Comparison of ENCODE assay signal across 8 cellular contexts in the genomic region with DNA sequence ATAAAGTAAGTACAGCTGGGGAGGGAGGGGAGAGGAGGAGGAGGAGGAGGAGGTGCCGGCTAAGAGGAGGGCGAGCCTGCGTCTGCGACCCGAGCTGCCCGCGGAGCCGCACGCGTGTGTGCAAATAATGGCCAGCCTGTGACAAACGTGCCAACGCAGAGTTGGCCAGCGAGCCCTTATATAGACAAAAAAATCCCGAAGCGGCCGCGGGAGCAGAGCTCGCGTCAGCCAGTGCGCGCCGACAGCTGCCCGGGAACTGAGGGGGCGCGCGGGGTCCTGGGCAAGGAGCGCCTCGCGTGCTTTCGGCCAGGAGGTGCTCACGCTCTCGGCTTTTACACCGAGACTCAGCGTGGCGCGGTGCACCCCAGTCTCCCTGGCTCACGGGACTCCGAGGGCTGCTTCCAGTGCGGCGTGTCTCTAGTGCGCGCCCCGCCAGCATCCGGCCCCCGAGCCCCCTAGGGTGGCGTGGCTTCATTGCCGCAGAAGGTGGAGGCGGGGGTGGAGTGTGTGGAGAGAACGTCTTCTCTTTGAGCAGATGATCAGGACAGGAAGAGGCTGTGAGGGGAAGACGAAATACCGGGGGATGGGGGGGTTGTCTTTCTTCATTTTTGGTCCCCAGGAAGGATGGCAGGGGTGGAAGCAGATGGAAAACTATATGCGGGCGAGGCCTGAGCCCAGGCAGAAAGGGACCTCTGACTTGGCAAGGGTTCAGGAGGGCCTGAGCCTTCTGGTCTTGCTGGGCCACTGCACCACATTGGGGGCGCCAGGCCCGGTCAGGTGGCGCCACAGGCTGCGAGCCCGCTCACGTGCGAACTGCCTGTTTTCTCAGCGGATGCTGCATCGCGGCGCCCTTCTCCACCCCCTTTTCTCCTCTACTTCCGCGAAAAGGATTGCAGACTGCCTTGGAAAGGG. TPM values are rescaled to one million over a fixed set of nuclear protein-coding genes. Genes with fewer than 3 reads are reported as not detected.
DNase-seq lines count a peak whose midpoint lies in the region; ATAC-seq and FAIRE-seq lines count a peak whose summit lies in the region.

No MANE protein-coding gene starts in this region.

- 0 to 1% (median 1%) methylated on average over 63 to 66 of the region's 66 CpGs for WGBS in small intestine, 3 donors

- no peaks in the 10 kb centered on the region for H3K4me1 ChIP-seq in small intestine (ENCODE audit: control insufficient read depth in 2 of 2, insufficient read depth in 1 of 2, low read depth in 1 of 2, low read length in 1 of 2)

- H3K9me3 ChIP-seq in small intestine (ENCODE audit: control insufficient read depth, low read depth), result no peaks in the 10 kb centered on the region

- H3K36me3 ChIP-seq in small intestine (ENCODE audit: control insufficient read depth in 2 of 2, insufficient read depth in 2 of 2, low read length in 2 of 2), result no peaks in the 10 kb centered on the region

- ATAC-seq in GM18499 (IDR thresholded peaks at IDR 0.05; ENCODE audit: insufficient read depth, unreplicated experiment) (peak; percentile 19), HG02884 (IDR thresholded peaks at IDR 0.05; ENCODE audit: unreplicated experiment) (peak; percentile 34)

- DNase-seq in NCI-H187 treated with DMSO at 0.1 percent for 48 hours (lab: John Stamatoyannopoulos, UW) (peak; percentile 29), UCSD-AML1 (lab: John Stamatoyannopoulos, UW; ENCODE audit: unreplicated experiment) (peak; percentile 79), brain pericyte (ENCODE audit: low read depth, low spot score) (peak; percentile 41), iPS-NIHi11 (ENCODE audit: low spot score) (peak; percentile 42), small intestine (peak; percentile 57), NCI-H128 (lab: John Stamatoyannopoulos, UW; ENCODE audit: unreplicated experiment) (no peak)

- no peak for FAIRE-seq in small intestine (lab: Jason Lieb, UNC)

- no peaks in the 10 kb centered on the region for H3K27me3 ChIP-seq in small intestine (ENCODE audit: control insufficient read depth in 2 of 2, insufficient read depth in 2 of 2, low read length in 2 of 2)

- peak overlapping the region; percentile 48 to 65 for H3K4me3 ChIP-seq in small intestine (ENCODE audit: low read depth in 1 of 2, low read length in 2 of 2)

- peak overlapping the region; percentile 77 to 97 for H3K27ac ChIP-seq in small intestine (ENCODE audit: low read depth in 1 of 2, low read length in 1 of 2)

RNA-seq across cellular contexts. Expression of a gene that starts 0.7 kb away (rescaled TPM):
- 1 to 10 TPM in 1 of 3 donors, under 1 TPM in 2; under 0.01 to 2.7 (median 0.81) TPM for polyA plus RNA-seq in small intestine
